8 cellular contexts compared by ENCODE assay signal in genomic region chr7:102616507-102617125, GRCh38. TPM values are rescaled to one million over a fixed set of nuclear protein-coding genes. Genes with fewer than 3 reads are reported as not detected.
DNase-seq lines count a peak whose midpoint lies in the region; ATAC-seq, FAIRE-seq and TF ChIP-seq lines count a peak whose summit lies in the region.
"Not testable (repeated sequence)": the region's sequence is repeated elsewhere in the genome, so short reads cannot be mapped to it uniquely, and the experiment has no call there.

Gene RASA4 (minus strand): TSS chr7:102616756. CDS start chr7:102616689, 67 bp downstream.

- not testable (repeated sequence) for H3K9ac ChIP-seq in K562 (ENCODE audit: insufficient read depth in 1 of 2, low read depth in 2 of 2, low read length in 2 of 2)

- not testable (repeated sequence) for H3K4me3 Mint-ChIP-seq in GM23338

- not testable (repeated sequence) for H3K36me3 Mint-ChIP-seq in GM23338 (ENCODE audit: low read depth)

- TF ChIP-seq EP300 in K562 (IDR thresholded peaks at IDR 0.05; ENCODE audit: low read length); ovary (IDR thresholded peaks at IDR 0.05): not testable (repeated sequence)

- not testable (repeated sequence) for H3K4me2 ChIP-seq in GM23338
- H3K4me2 ChIP-seq in K562 (ENCODE audit: insufficient read depth, low read length): peak within 1 kb of the TSS; percentile 60

- intact Hi-C loops in K562 (cut with micrococcal nuclease); left ventricle myocardium inferior (cut with micrococcal nuclease); ovary (cut with DNase I); upper lobe of right lung (cut with DNase I): not testable (repeated sequence)

- H3K4me1 ChIP-seq in GM23338 (ENCODE audit: insufficient read depth); K562 (replicated peaks in 1 of 2; ENCODE audit: control insufficient read depth in 2 of 2, insufficient read depth in 2 of 2, low read length in 2 of 2); left ventricle myocardium inferior; ovary (ENCODE audit: insufficient read depth); upper lobe of right lung: not testable (repeated sequence)

- WGBS in K562 (ENCODE audit: insufficient coverage, low coverage, missing lambda C conversion rate): 0% methylated on average over 10 of the region's 62 CpGs
- 2% methylated on average over 28 of the region's 62 CpGs; no CpG with 5 or more reads in 2 of the 3 donors for WGBS in ovary, 3 donors

- H4K20me1 ChIP-seq in GM23338 (replicated peaks; ENCODE audit: insufficient read depth); K562 (replicated peaks; ENCODE audit: control insufficient read depth, insufficient read depth, low read length): not testable (repeated sequence)

- CTCF ChIA-PET in K562 (lab: Yijun Ruan, JAX; ENCODE audit: low intra/inter-chr PET ratio): not testable (repeated sequence)

- in situ Hi-C loops in K562 (cut with MboI): loop anchor here (5.0 kb wide), 1 partner anchor 94 kb away; no protein-coding TSS in a partner anchor

- not testable (repeated sequence) for H3K4me1 Mint-ChIP-seq in GM23338

- H3K27ac ChIP-seq in GM23338 (ENCODE audit: low read depth); WERI-Rb-1; K562 (ENCODE audit: extremely low read depth, low read depth, low read length); upper lobe of right lung: not testable (repeated sequence)
- H3K27ac ChIP-seq in left ventricle myocardium inferior (replicated peaks) (peak within 1 kb of the TSS; percentile 56), ovary (peak within 1 kb of the TSS in 1 of 2 donors; percentile 56)

- not testable (repeated sequence) for BruUV-seq in K562 (replicated peaks; lab: Mats Ljungman, UMichigan)

- H3K27me3 ChIP-seq in GM23338 (ENCODE audit: insufficient read depth); WERI-Rb-1 (ENCODE audit: insufficient read depth, low read depth, severe bottlenecking); K562 (ENCODE audit: control insufficient read depth in 2 of 2, insufficient read depth in 2 of 2, low read length in 2 of 2); left ventricle myocardium inferior (ENCODE audit: low read depth); ovary; upper lobe of right lung: not testable (repeated sequence)

- TF ChIP-seq CTCF in GM23338 (conservative IDR thresholded peaks at IDR 0.05; ENCODE audit: low read depth in 2 of 2); WERI-Rb-1 (IDR thresholded peaks at IDR 0.05; ENCODE audit: low read depth, low read length); K562 (IDR thresholded peaks at IDR 0.05 in 2 of 3, conservative IDR thresholded peaks at IDR 0.05 in 1 of 3; ENCODE audit: insufficient read depth in 2 of 3, low read depth in 1 of 3, low read length in 3 of 3); left ventricle myocardium inferior (IDR thresholded peaks at IDR 0.05; ENCODE audit: borderline replicate concordance); ovary (IDR thresholded peaks at IDR 0.05); upper lobe of right lung (IDR thresholded peaks at IDR 0.05): not testable (repeated sequence)

- ATAC-seq in GM23338 (peak; percentile 78), HG03521 (IDR thresholded peaks at IDR 0.05; ENCODE audit: unreplicated experiment) (peak; percentile 82), K562 (peak; percentile 99), upper lobe of right lung (peak; percentile 94)

- DNase-seq in GM12892 (ENCODE audit: insufficient read length): not testable (repeated sequence)
- DNase-seq in GM23338 (ENCODE audit: low spot score): peak; percentile 0
- peak; percentile 45 for DNase-seq in WERI-Rb-1
- peak in 1 of 4 experiments; percentile 30 for DNase-seq in K562 (ENCODE audit: extremely low read depth in 1 of 4, low spot score in 3 of 4)
- DNase-seq in left ventricle myocardium inferior: peak; percentile 59
- peak; percentile 55 to 81 (median 70) for DNase-seq in ovary
- DNase-seq in upper lobe of right lung: peak; percentile 81

- H3K27me3 Mint-ChIP-seq in GM23338 (ENCODE audit: insufficient read depth, low read depth, poor library complexity): not testable (repeated sequence)

- POLR2A ChIA-PET in K562 (lab: Yijun Ruan, JAX): not testable (repeated sequence)

- not testable (repeated sequence) for H3K79me2 ChIP-seq in GM23338 (replicated peaks; ENCODE audit: insufficient read depth); K562 (ENCODE audit: control insufficient read depth, insufficient read depth, low read length)

- not testable (repeated sequence) for H3K9me1 ChIP-seq in K562 (ENCODE audit: control insufficient read depth, insufficient read depth, low read length)

- not testable (repeated sequence) for H2AFZ ChIP-seq in GM23338
- 0 out of 2 replicates have a peak within 1 kb of the TSS, but pooled peaks have one; percentile 66 for H2AFZ ChIP-seq in K562 (ENCODE audit: low read depth, low read length)

- H3K9me2 ChIP-seq in GM23338 (ENCODE audit: insufficient read depth): not testable (repeated sequence)

- H3K27ac Mint-ChIP-seq in GM23338: not testable (repeated sequence)

- H3K9me3 Mint-ChIP-seq in GM23338: not testable (repeated sequence)

- H3K4me3 ChIP-seq in GM23338: not testable (repeated sequence)
- H3K4me3 ChIP-seq in WERI-Rb-1 (ENCODE audit: low read depth, low read length) (peak within 1 kb of the TSS; percentile 45), K562 (peak within 1 kb of the TSS; percentile 22; the same call in 1 of the 2 replicates), left ventricle myocardium inferior (peak within 1 kb of the TSS; percentile 63), ovary (peak within 1 kb of the TSS; percentile 47), upper lobe of right lung (peak within 1 kb of the TSS; percentile 49)

- H3F3A ChIP-seq in GM23338 (replicated peaks; ENCODE audit: low read depth): not testable (repeated sequence)

- FAIRE-seq in GM12892 (lab: Jason Lieb, UNC) (peak; percentile 78), K562 (lab: Jason Lieb, UNC) (peak; percentile 48)

- TF ChIP-seq RAD21 in K562 (CRISPR knock-in tag; conservative IDR thresholded peaks at IDR 0.05 in 1 of 2, IDR thresholded peaks at IDR 0.05 in 1 of 2): not testable (repeated sequence)

- TF ChIP-seq POLR2A in GM12892 (IDR thresholded peaks at IDR 0.05; ENCODE audit: low read depth, low read length); K562 (conservative IDR thresholded peaks at IDR 0.05); ovary (IDR thresholded peaks at IDR 0.05): not testable (repeated sequence)

- H3K9me3 ChIP-seq in WERI-Rb-1 (ENCODE audit: severe bottlenecking); K562 (replicated peaks; ENCODE audit: control insufficient read depth, insufficient read depth, low read depth, low read length); left ventricle myocardium inferior (replicated peaks); ovary; upper lobe of right lung: not testable (repeated sequence)

- H3K36me3 ChIP-seq in GM23338 (ENCODE audit: insufficient read depth); WERI-Rb-1; K562 (ENCODE audit: control insufficient read depth, insufficient read depth, low read length); left ventricle myocardium inferior; ovary; upper lobe of right lung: not testable (repeated sequence)

TF ChIP-seq in K562, 482 proteins besides CTCF, POLR2A, EP300 and RAD21 (continues in another document):
- peak; percentile 24; the same call in 1 of the 2 replicates for TF ChIP-seq ZBTB7A (IDR thresholded peaks at IDR 0.05; ENCODE audit: borderline replicate concordance, control insufficient read depth, low read depth, low read length)

RNA-seq across cellular contexts. Expression of gene RASA4, which starts in this region (rescaled TPM):
- polyA plus RNA-seq in GM12892 (2012; ENCODE audit: missing spikeins): 24.6 TPM
- 2.4 and 4.4 TPM in 2 replicates for total RNA-seq in GM23338 (2014; rRNA removed; shearing (Covaris generic))
- polyA plus RNA-seq in GM23338 (2016; fragmentation: Nextera tagmentation; extraction: Ambion mirVana) (1.6 and 2.6 TPM in 2 replicates), K562 (2011; rRNA removed) (4.8 and 7.7 TPM in 2 replicates), K562 (2014; fragmentation: Illumina TruSeq; extraction: Trizol) (2.8 and 4.3 TPM in 2 replicates), K562 (2014; fragmentation: Nextera tagmentation; extraction: Ambion mirVana) (under 1 TPM; 0.36 to 0.52 TPM), K562 (2014; rRNA removed) (6.1 and 8.7 TPM in 2 replicates), ovary (10 to 100 TPM; 10.1 to 58.1 TPM)
- total RNA-seq in K562 (2011; cell fraction: chromatin; rRNA removed; ENCODE audit: low replicate concordance): 42.6 and 152 TPM in 2 replicates
- 83.8 and 91.7 TPM in 2 replicates for total RNA-seq in K562 (2011; cell fraction: nucleolus; rRNA removed)
- total RNA-seq in K562 (2011; cell fraction: nucleoplasm; rRNA removed): 49.6 and 54.0 TPM in 2 replicates
- total RNA-seq in K562 (2014; rRNA removed) (4.6 and 5.8 TPM in 2 replicates), K562 (2014; rRNA removed; fragmentation: Illumina TruSeq; extraction: Trizol) (0.99 and 1.4 TPM in 2 replicates), K562 (2015; rRNA removed; fragmentation: Illumina TruSeq; extraction: Trizol) (1.9 and 2.8 TPM in 2 replicates), K562 (2021) (7.7 and 10.9 TPM in 2 replicates), left ventricle myocardium inferior (14.7 TPM), ovary (10 to 100 TPM; 24.7 to 99.3 (median 51.2) TPM), upper lobe of right lung (78.8 TPM)
- polyA plus RNA-seq in K562 (2011; cell fraction: cytosol; rRNA removed): 6.1 and 7.5 TPM in 2 replicates
- polyA plus RNA-seq in K562 (2011; cell fraction: nucleus; rRNA removed): 27.4 and 60.3 TPM in 2 replicates
- 6.3 and 11.2 TPM in 2 replicates for polyA plus RNA-seq in K562 (2012)
- 9.8 and 18.0 TPM in 2 replicates for polyA minus RNA-seq in K562 (2011; rRNA and poly(A)+ RNA removed)
- polyA minus RNA-seq in K562 (2011; cell fraction: cytosol; rRNA and poly(A)+ RNA removed): 8.4 and 12.8 TPM in 2 replicates
- polyA minus RNA-seq in K562 (2011; cell fraction: nucleus; rRNA and poly(A)+ RNA removed): 23.4 and 27.2 TPM in 2 replicates
